8 cellular contexts compared by ENCODE assay signal in genomic region chr1:98046031-98046641, GRCh38.
DNase-seq lines count a peak whose midpoint lies in the region; ATAC-seq and TF ChIP-seq lines count a peak whose summit lies in the region.

No MANE protein-coding gene starts in this region.

- H3K4me3 ChIP-seq in WI38 (ENCODE audit: low read depth, low read length) (peak overlapping the region; percentile 71), fibroblast of lung (replicated peaks in 1 of 4; ENCODE audit: control extremely low read depth in 1 of 4, insufficient read depth in 1 of 4, low read depth in 3 of 4, low read length in 4 of 4) (peak overlapping the region; percentile 73 to 80 (median 80)), parathyroid adenoma (ENCODE audit: low read depth, low read length) (no peak overlapping the region)

- peaks cover 34% of the 10 kb centered on the region for H3K79me2 ChIP-seq in fibroblast of lung (ENCODE audit: control insufficient read depth, insufficient read depth, low read length)
- H3K79me2 ChIP-seq in parathyroid adenoma: no peaks in the 10 kb centered on the region

- no peaks in the 10 kb centered on the region for H3K9me3 ChIP-seq in fibroblast of lung (ENCODE audit: control insufficient read depth, insufficient read depth, low read depth, low read length)
- no peaks in the 10 kb centered on the region for H3K9me3 ChIP-seq in parathyroid adenoma (ENCODE audit: control insufficient read depth, low read length)

- H2AFZ ChIP-seq in fibroblast of lung (ENCODE audit: low read length) (peak overlapping the region; percentile 80), parathyroid adenoma (no peak overlapping the region)

- peaks cover 35% of the 10 kb centered on the region for H3K4me1 Mint-ChIP-seq in activated CD4-positive, alpha-beta T cell treated with anti-CD3 and anti-CD28 coated beads, Interleukin-2, amount 10 ng/mL, durations not matched to agents 7 days and 5 days

- no peaks in the 10 kb centered on the region for H4K20me1 ChIP-seq in fibroblast of lung (ENCODE audit: control insufficient read depth, extremely low read depth, insufficient read depth, low read length)

- H3K36me3 ChIP-seq in fibroblast of lung (ENCODE audit: control insufficient read depth, insufficient read depth, low read length): no peaks in the 10 kb centered on the region
- no peaks in the 10 kb centered on the region for H3K36me3 ChIP-seq in parathyroid adenoma (ENCODE audit: control insufficient read depth, insufficient read depth, low read length)

- CTCF ChIA-PET in activated CD4-positive, alpha-beta T cell treated with anti-CD3 and anti-CD28 coated beads, Interleukin-2, amount 10 ng/mL, durations not matched to agents 7 days and 5 days (lab: Charles Lee): interaction anchor here (0.6 kb wide), 1 partner anchor 182 kb away, joined by 6 read pairs; no protein-coding TSS in a partner anchor

- peak overlapping the region; percentile 60 for H3K4me2 ChIP-seq in fibroblast of lung (ENCODE audit: extremely low read depth, insufficient read depth, low read length)
- peak overlapping the region; percentile 14 for H3K4me2 ChIP-seq in parathyroid adenoma (ENCODE audit: low read length)

- DNase-seq in activated CD4-positive, alpha-beta T cell treated with anti-CD3 and anti-CD28 coated beads, Interleukin-2, amount 10 ng/mL, durations not matched to agents 7 days and 5 days: no peak
- no peak for DNase-seq in activated CD4-positive, alpha-beta T cell treated with anti-CD3 and anti-CD28 coated beads for 4 hours
- peak; percentile 46 to 67 for DNase-seq in fibroblast of lung (ENCODE audit: low read depth in 2 of 2)
- no peak for DNase-seq in A172 (ENCODE audit: low spot score)
- DNase-seq in left colon: no peak

- TF ChIP-seq CTCF in WI38 (IDR thresholded peaks at IDR 0.05; ENCODE audit: low read depth, low read length): no peak
- no peak for TF ChIP-seq CTCF in fibroblast of lung (conservative IDR thresholded peaks at IDR 0.05 in 1 of 2, IDR thresholded peaks at IDR 0.05 in 1 of 2; ENCODE audit: low read depth in 1 of 2, low read length in 2 of 2)
- TF ChIP-seq CTCF in parathyroid adenoma (IDR thresholded peaks at IDR 0.05): no peak

- H3K9me3 Mint-ChIP-seq in activated CD4-positive, alpha-beta T cell treated with anti-CD3 and anti-CD28 coated beads, Interleukin-2, amount 10 ng/mL, durations not matched to agents 7 days and 5 days: no peaks in the 10 kb centered on the region

- POLR2A ChIA-PET in activated CD4-positive, alpha-beta T cell treated with anti-CD3 and anti-CD28 coated beads, Interleukin-2, amount 10 ng/mL, durations not matched to agents 7 days and 5 days (lab: Charles Lee): no interaction called here

- H3K27ac ChIP-seq in fibroblast of lung (ENCODE audit: insufficient read depth, low read length) (peak overlapping the region; percentile 78), parathyroid adenoma (no peak overlapping the region)

- intact Hi-C loops in left colon (cut with DNase I, micrococcal nuclease): no loop called here

- H3K9ac ChIP-seq in fibroblast of lung (ENCODE audit: insufficient read depth, low read length) (peak overlapping the region; percentile 78), parathyroid adenoma (no peak overlapping the region)

- H3K4me1 ChIP-seq in fibroblast of lung (ENCODE audit: control insufficient read depth, extremely low read depth, insufficient read depth, low read length): peaks cover 7% of the 10 kb centered on the region
- no peaks in the 10 kb centered on the region for H3K4me1 ChIP-seq in parathyroid adenoma

- H3K27me3 ChIP-seq in fibroblast of lung (ENCODE audit: control insufficient read depth, insufficient read depth, low read length) (no peaks in the 10 kb centered on the region), parathyroid adenoma (ENCODE audit: control insufficient read depth, insufficient read depth, low read length) (no peaks in the 10 kb centered on the region)

- H3K36me3 Mint-ChIP-seq in activated CD4-positive, alpha-beta T cell treated with anti-CD3 and anti-CD28 coated beads, Interleukin-2, amount 10 ng/mL, durations not matched to agents 7 days and 5 days (ENCODE audit: low read depth): peaks cover 1% of the 10 kb centered on the region

- ATAC-seq in left colon (no peak), HG02678 (IDR thresholded peaks at IDR 0.05; ENCODE audit: unreplicated experiment) (no peak)

- peak overlapping the region; percentile 73 for H3K4me3 Mint-ChIP-seq in activated CD4-positive, alpha-beta T cell treated with anti-CD3 and anti-CD28 coated beads, Interleukin-2, amount 10 ng/mL, durations not matched to agents 7 days and 5 days

- peaks cover 76% of the 10 kb centered on the region for H3K27me3 Mint-ChIP-seq in activated CD4-positive, alpha-beta T cell treated with anti-CD3 and anti-CD28 coated beads, Interleukin-2, amount 10 ng/mL, durations not matched to agents 7 days and 5 days

- H3K27ac Mint-ChIP-seq in activated CD4-positive, alpha-beta T cell treated with anti-CD3 and anti-CD28 coated beads, Interleukin-2, amount 10 ng/mL, durations not matched to agents 7 days and 5 days: no peak overlapping the region

Comparison
In these comparisons a context has a peak if more than half of its experiments do, and no peak if none do; other contexts are left out.
1. DNase-seq: peak in fibroblast of lung (2 of 2); none in activated CD4-positive, alpha-beta T cell treated with anti-CD3 and anti-CD28 coated beads, Interleukin-2, amount 10 ng/mL, durations not matched to agents 7 days and 5 days (single experiment), activated CD4-positive, alpha-beta T cell treated with anti-CD3 and anti-CD28 coated beads for 4 hours (0 of 2), A172 (single experiment) and left colon (0 of 2).